In the genomic region with DNA sequence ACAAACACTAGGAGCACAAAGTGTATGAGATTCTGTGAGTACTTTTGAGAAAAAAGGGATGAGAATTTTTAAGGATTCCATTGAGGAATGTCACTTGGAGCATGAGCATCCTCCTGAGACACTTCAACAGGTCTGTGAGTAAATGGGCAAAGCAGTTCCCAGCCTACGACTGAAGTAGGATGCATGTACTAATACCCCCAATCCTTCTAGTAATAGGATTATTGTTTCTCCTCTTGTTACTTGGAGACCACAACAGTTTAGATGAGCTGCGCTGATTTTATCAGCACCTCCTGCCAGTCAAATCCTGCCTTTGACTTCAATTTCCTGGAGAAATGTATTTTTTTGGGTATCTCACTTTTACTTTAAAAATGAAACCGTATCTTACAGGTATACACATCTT, we compare ENCODE assay signal across 7 cellular contexts. TPM values are rescaled to one million over a fixed set of nuclear protein-coding genes. Genes with fewer than 3 reads are reported as not detected.
DNase-seq lines count a peak whose midpoint lies in the region; ATAC-seq and TF ChIP-seq lines count a peak whose summit lies in the region.

No MANE protein-coding gene starts in this region.

- no peak for DNase-seq in HEK293T (ENCODE audit: extremely low spot score)
- no peak for DNase-seq in T-cell
- DNase-seq in glutamatergic neuron = no peak
- DNase-seq in stimulated activated effector memory CD8-positive, alpha-beta T cell treated with anti-CD3 and anti-CD28 coated beads, Interleukin-12 subunit alpha, Interleukin-12 subunit beta, amount 100 ng/mL, for 72 hours (ENCODE audit: low spot score in 2 of 2) = no peak
- DNase-seq in NCI-H446 treated with DMSO at 0.1 percent for 48 hours (lab: John Stamatoyannopoulos, UW) = no peak

- POLR2A ChIA-PET in HEK293T (lab: Yijun Ruan, JAX) (interaction anchor here (0.6 to 0.9 kb wide), 2 partner anchors 20 to 173 kb away, joined by 3 to 4 read pairs; a partner anchor contains a TSS), T-cell (lab: Charles Lee) (interaction anchor here in 1 of 2 donors (0.7 kb wide), 1 partner anchor 68 kb away, joined by 3 read pairs; no protein-coding TSS in a partner anchor)

- ATAC-seq in T-cell (replicated peaks in 1 of 4) (no peak), GM18511 (IDR thresholded peaks at IDR 0.05; ENCODE audit: unreplicated experiment) (no peak), HG02642 (IDR thresholded peaks at IDR 0.05; ENCODE audit: poor library complexity, unreplicated experiment) (no peak)
- ATAC-seq in stimulated activated effector memory CD8-positive, alpha-beta T cell treated with anti-CD3 and anti-CD28 coated beads, Interleukin-12 subunit alpha, Interleukin-12 subunit beta, amount 100 ng/mL, for 72 hours = no peak

- TF ChIP-seq CTCF in glutamatergic neuron (IDR thresholded peaks at IDR 0.05; ENCODE audit: partially characterized antibody, unreplicated experiment) = no peak

- CTCF ChIA-PET in HEK293T (lab: Yijun Ruan, JAX) = interaction anchor here (0.6 kb wide), 2 partner anchors 16 to 821 kb away, joined by 3 read pairs; no protein-coding TSS in a partner anchor
- CTCF ChIA-PET in T-cell (lab: Charles Lee) = interaction anchor here (1.2 to 2.2 kb wide), 3 partner anchors 20 to 22 kb away, joined by 4 to 9 read pairs (median 8); a partner anchor contains a TSS

- peaks cover 0 to under 1% (median 0%) of the 10 kb centered on the region in 3 donors for H3K9me3 Mint-ChIP-seq in T-cell
- H3K9me3 Mint-ChIP-seq in glutamatergic neuron (ENCODE audit: unreplicated experiment) = no peaks in the 10 kb centered on the region
- H3K9me3 Mint-ChIP-seq in stimulated activated effector memory CD8-positive, alpha-beta T cell treated with anti-CD3 and anti-CD28 coated beads, Interleukin-12 subunit alpha, Interleukin-12 subunit beta, amount 100 ng/mL, for 72 hours = no peaks in the 10 kb centered on the region

- H3K27me3 Mint-ChIP-seq in T-cell = no peaks in the 10 kb centered on the region
- H3K27me3 Mint-ChIP-seq in glutamatergic neuron (ENCODE audit: unreplicated experiment) = no peaks in the 10 kb centered on the region

- H3K4me3 Mint-ChIP-seq in T-cell (peak overlapping the region; percentile 95 to 97 (median 96)), glutamatergic neuron (ENCODE audit: unreplicated experiment) (peak overlapping the region; percentile 95)
- peak overlapping the region; percentile 92 for H3K4me3 Mint-ChIP-seq in stimulated activated effector memory CD8-positive, alpha-beta T cell treated with anti-CD3 and anti-CD28 coated beads, Interleukin-12 subunit alpha, Interleukin-12 subunit beta, amount 100 ng/mL, for 72 hours

- H3K4me1 Mint-ChIP-seq in T-cell (peaks cover 28 to 38% (median 29%) of the 10 kb centered on the region in 3 donors), glutamatergic neuron (ENCODE audit: low read depth, unreplicated experiment) (peaks cover 4% of the 10 kb centered on the region)
- peaks cover 26% of the 10 kb centered on the region for H3K4me1 Mint-ChIP-seq in stimulated activated effector memory CD8-positive, alpha-beta T cell treated with anti-CD3 and anti-CD28 coated beads, Interleukin-12 subunit alpha, Interleukin-12 subunit beta, amount 100 ng/mL, for 72 hours

- peaks cover 6% of the 10 kb centered on the region for H3K36me3 Mint-ChIP-seq in T-cell
- no peaks in the 10 kb centered on the region for H3K36me3 Mint-ChIP-seq in glutamatergic neuron (ENCODE audit: unreplicated experiment)
- no peaks in the 10 kb centered on the region for H3K36me3 Mint-ChIP-seq in stimulated activated effector memory CD8-positive, alpha-beta T cell treated with anti-CD3 and anti-CD28 coated beads, Interleukin-12 subunit alpha, Interleukin-12 subunit beta, amount 100 ng/mL, for 72 hours

- H3K27ac Mint-ChIP-seq in T-cell (peak overlapping the region; percentile 89 to 91), glutamatergic neuron (ENCODE audit: unreplicated experiment) (no peak overlapping the region)
- peak overlapping the region; percentile 91 for H3K27ac Mint-ChIP-seq in stimulated activated effector memory CD8-positive, alpha-beta T cell treated with anti-CD3 and anti-CD28 coated beads, Interleukin-12 subunit alpha, Interleukin-12 subunit beta, amount 100 ng/mL, for 72 hours

TF ChIP-seq in HEK293T, 16 proteins besides CTCF, POLR2A, EP300 and RAD21:
- TF ChIP-seq ARNT (IDR thresholded peaks at IDR 0.05) = no peak
- TF ChIP-seq, protein P1, sequence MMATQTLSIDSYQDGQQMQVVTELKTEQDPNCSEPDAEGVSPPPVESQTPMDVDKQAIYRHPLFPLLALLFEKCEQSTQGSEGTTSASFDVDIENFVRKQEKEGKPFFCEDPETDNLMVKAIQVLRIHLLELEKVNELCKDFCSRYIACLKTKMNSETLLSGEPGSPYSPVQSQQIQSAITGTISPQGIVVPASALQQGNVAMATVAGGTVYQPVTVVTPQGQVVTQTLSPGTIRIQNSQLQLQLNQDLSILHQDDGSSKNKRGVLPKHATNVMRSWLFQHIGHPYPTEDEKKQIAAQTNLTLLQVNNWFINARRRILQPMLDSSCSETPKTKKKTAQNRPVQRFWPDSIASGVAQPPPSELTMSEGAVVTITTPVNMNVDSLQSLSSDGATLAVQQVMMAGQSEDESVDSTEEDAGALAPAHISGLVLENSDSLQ (IDR thresholded peaks at IDR 0.05) = peak; percentile 69

RNA-seq across cellular contexts. Expression of a gene that starts 0.8 kb away (rescaled TPM):
- total RNA-seq in T-cell (10 to 100 TPM; 18.5 to 28.8 (median 20.9) TPM), glutamatergic neuron (ENCODE audit: unreplicated experiment) (21.1 TPM)

RNA-seq across cellular contexts. Expression of a gene that starts 21.0 kb away (rescaled TPM):
- total RNA-seq in T-cell (10 to 100 TPM; 14.7 to 18.3 (median 17.0) TPM), glutamatergic neuron (ENCODE audit: unreplicated experiment) (26.4 TPM)
